32 cellular contexts compared by ENCODE assay signal in the genomic region with DNA sequence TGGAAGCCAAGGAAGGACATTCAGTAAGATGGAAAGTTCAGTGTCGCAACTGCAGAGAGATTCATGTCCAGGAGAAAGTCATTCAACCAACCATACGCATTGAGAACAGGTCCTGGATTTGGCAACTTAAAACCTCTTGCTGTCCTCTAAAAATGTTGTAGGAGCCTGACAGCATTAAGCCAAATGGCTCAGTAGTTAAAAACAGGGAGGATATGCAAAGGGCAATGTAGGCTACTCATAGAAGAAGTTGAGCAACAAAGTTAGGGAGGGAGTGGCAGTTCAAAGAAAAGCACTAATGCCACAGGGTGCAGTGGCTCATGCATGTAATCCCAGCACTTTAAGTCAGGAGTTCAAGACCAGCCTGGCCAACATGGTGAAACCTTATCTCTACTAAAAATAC.
"Had no signal": no experiment of that assay in that cellular context is flagged by ENCODE, and none has a peak within 500 bp of the region (broad histone marks: within the 10 kb centered on the region; RNA-seq: fewer than 3 reads in every experiment).

No MANE protein-coding gene starts in this region.

- H3K4me3 ChIP-seq: breast epithelium, cardiac muscle cell, colonic mucosa, esophagus muscularis mucosa, heart left ventricle had no signal

- ATAC-seq: activated CD4-positive, alpha-beta T cell treated with anti-CD3 and anti-CD28 coated beads for 36 hours; activated CD8-positive, alpha-beta memory T cell treated with anti-CD3 and anti-CD28 coated beads, Interleukin-2, amount 10 ng/mL, durations not matched to agents 7 days and 5 days; activated CD8-positive, alpha-beta T cell treated with anti-CD3 and anti-CD28 coated beads, Interleukin-2, amount 10 ng/mL, durations not matched to agents 7 days and 5 days; activated naive CD4-positive, alpha-beta T cell treated with anti-CD3 and anti-CD28 coated beads, Interleukin-2, amount 50 U/mL, for 72 hours; activated T-cell treated with anti-CD3 and anti-CD28 coated beads, Interleukin-2, amount 50 U/mL, for 72 hours; heart left ventricle had no signal

- H3K4me1 ChIP-seq: breast epithelium, colonic mucosa, esophagus muscularis mucosa, heart left ventricle had no signal

- H3K9me3 ChIP-seq: breast epithelium, colonic mucosa, esophagus muscularis mucosa, heart left ventricle had no signal

- H3K27ac ChIP-seq: breast epithelium, cardiac muscle cell, colonic mucosa, esophagus muscularis mucosa, heart left ventricle, WERI-Rb-1 had no signal

- DNase-seq: activated B cell treated with CpG ODN at 0.5 μM for 24 hours; activated CD4-positive, alpha-beta memory T cell treated with anti-CD3 and anti-CD28 coated beads for 36 hours; activated CD4-positive, alpha-beta T cell treated with anti-CD3 and anti-CD28 coated beads for 36 hours; activated CD4-positive, alpha-beta T cell treated with anti-CD3 and anti-CD28 coated beads, Interleukin-2, amount 10 ng/mL, durations not matched to agents 24 days and 14 days; activated CD4-positive, CD25-positive, alpha-beta regulatory T cell treated with anti-CD3 and anti-CD28 coated beads, Interleukin-2, amount 50 U/mL, for 72 hours; activated CD8-positive, alpha-beta memory T cell treated with anti-CD3 and anti-CD28 coated beads, Interleukin-2, amount 10 ng/mL, durations not matched to agents 7 days and 5 days; activated CD8-positive, alpha-beta memory T cell treated with anti-CD3 and anti-CD28 coated beads, Interleukin-2, amount 50 U/mL, for 4 hours; activated CD8-positive, alpha-beta T cell treated with anti-CD3 and anti-CD28 coated beads, Interleukin-2, amount 10 ng/mL, durations not matched to agents 7 days and 5 days; activated gamma-delta T cell; activated naive CD4-positive, alpha-beta T cell; activated naive CD4-positive, alpha-beta T cell treated with anti-CD3 and anti-CD28 coated beads, Interleukin-2, amount 10 ng/mL, durations not matched to agents 7 days and 5 days; activated naive CD8-positive, alpha-beta T cell treated with anti-CD3 and anti-CD28 coated beads, Interleukin-2, amount 10 ng/mL, durations not matched to agents 7 days and 5 days; activated T-cell treated with anti-CD3 and anti-CD28 coated beads, Interleukin-2, amount 50 U/mL, for 1 hour; activated T-cell treated with anti-CD3 and anti-CD28 coated beads, Interleukin-2, amount 50 U/mL, for 72 hours; anterior cingulate cortex; central memory CD4-positive, alpha-beta T cell; cerebellar nuclear complex; colonic mucosa; effector CD8-positive, alpha-beta T cell; foreskin melanocyte; glutamatergic neuron; heart left ventricle; hypothalamus; T-helper 2 cell; WERI-Rb-1 had no signal

- H3K27me3 ChIP-seq: cardiac muscle cell, colonic mucosa had no signal

- FAIRE-seq: endometrium, endothelial cell of umbilical vein, TTC549 had no signal

- H3K36me3 ChIP-seq: breast epithelium, cardiac muscle cell, colonic mucosa, esophagus muscularis mucosa, heart left ventricle, WERI-Rb-1 had no signal
